In the genomic region with DNA sequence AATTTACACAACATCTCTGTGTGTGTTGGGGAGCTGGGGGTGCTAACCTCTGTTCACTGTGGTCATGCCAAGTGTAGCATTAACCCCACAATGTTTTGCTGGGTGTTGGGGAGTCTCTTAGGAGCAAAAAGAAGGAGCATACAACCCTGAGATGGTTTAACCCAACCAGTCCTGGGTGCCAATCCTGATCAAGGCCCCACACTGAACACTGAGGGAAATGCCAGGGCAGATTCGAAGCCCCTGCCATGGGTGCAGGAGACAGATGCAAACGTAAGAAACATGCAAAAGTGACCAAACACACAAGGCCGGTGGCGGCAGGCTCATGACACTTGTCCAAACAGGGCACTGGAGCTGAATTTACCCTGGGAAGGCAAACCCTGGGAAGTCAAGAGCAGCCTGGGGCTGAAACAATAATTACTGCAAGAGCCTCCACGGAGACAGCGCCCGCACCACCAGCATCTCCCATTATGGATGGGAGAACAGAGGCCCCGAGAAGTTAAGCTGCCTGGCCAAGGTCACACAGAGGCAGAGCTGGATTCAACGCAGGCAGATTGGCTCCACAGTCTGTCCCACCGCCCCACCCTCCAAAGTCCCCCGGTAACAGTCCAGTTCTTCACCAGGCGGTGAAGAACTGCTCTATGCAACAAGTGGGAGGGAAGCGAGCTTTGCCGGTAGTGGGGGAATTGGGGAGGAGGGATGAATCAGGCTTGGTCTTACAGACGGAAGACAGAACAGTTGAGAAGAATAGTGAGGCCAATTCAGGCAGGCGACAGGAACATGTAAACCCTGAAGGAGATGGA, we compare ENCODE assay signal across 15 cellular contexts. TPM values are rescaled to one million over a fixed set of nuclear protein-coding genes. Genes with fewer than 3 reads are reported as not detected.
DNase-seq lines count a peak whose midpoint lies in the region; ATAC-seq and TF ChIP-seq lines count a peak whose summit lies in the region.
"Had no signal": no experiment of that assay in that cellular context is flagged by ENCODE, and none has a peak within 500 bp of the region (broad histone marks: within the 10 kb centered on the region; RNA-seq: fewer than 3 reads in every experiment).

No MANE protein-coding gene starts in this region.

- peak overlapping the region in 8 of 59 donors; percentile 0 to 24 (median 15) for H3K4me3 ChIP-seq in dorsolateral prefrontal cortex
- no peak overlapping the region for H3K4me3 ChIP-seq in thyroid gland (replicated peaks in 1 of 3)

- peaks cover 4 to 8% of the 10 kb centered on the region in 2 donors for H3K36me3 ChIP-seq in thyroid gland

- POLR2A ChIA-PET in naive thymus-derived CD8-positive, alpha-beta T cell (lab: Charles Lee) = interaction anchor here (1.2 kb wide), 1 partner anchor 8 kb away, joined by 3 read pairs; a partner anchor contains a TSS

- H3K27me3 Mint-ChIP-seq in activated naive CD4-positive, alpha-beta T cell treated with anti-CD3 and anti-CD28 coated beads, Interleukin-2, amount 50 U/mL, for 24 hours = no peaks in the 10 kb centered on the region
- H3K27me3 Mint-ChIP-seq in naive thymus-derived CD8-positive, alpha-beta T cell = no peaks in the 10 kb centered on the region
- H3K27me3 Mint-ChIP-seq: activated CD4-positive, alpha-beta memory T cell treated with anti-CD3 and anti-CD28 coated beads, Interleukin-2, amount 10 ng/mL, durations not matched to agents 7 days and 5 days had no signal

- H3K9me3 ChIP-seq in thyroid gland = no peaks in the 10 kb centered on the region

- no peak for DNase-seq in activated naive CD4-positive, alpha-beta T cell (lab: John Stamatoyannopoulos, UW)
- DNase-seq in dorsolateral prefrontal cortex (peak in 4 of 10 donors; percentile 23 to 39 (median 28)), thyroid gland (no peak), NCI-H1105 (lab: John Stamatoyannopoulos, UW) (no peak)
- DNase-seq in naive thymus-derived CD8-positive, alpha-beta T cell = peak in 1 of 10 donors; percentile 16
- DNase-seq: activated CD4-positive, alpha-beta memory T cell treated with anti-CD3 and anti-CD28 coated beads, Interleukin-2, amount 10 ng/mL, durations not matched to agents 7 days and 5 days; amygdala; glutamatergic neuron; NCI-H1930; occipital lobe; stimulated activated CD8-positive, alpha-beta memory T cell treated with anti-CD3 and anti-CD28 coated beads, Interleukin-4, amount 100 ng/mL, for 48 hours; T-helper 9 cell had no signal

- no peak overlapping the region for H3K4me3 Mint-ChIP-seq in activated naive CD4-positive, alpha-beta T cell treated with anti-CD3 and anti-CD28 coated beads, Interleukin-2, amount 50 U/mL, for 24 hours
- H3K4me3 Mint-ChIP-seq in naive thymus-derived CD8-positive, alpha-beta T cell = peak overlapping the region in 2 of 10 donors; percentile 11 to 54
- H3K4me3 Mint-ChIP-seq: activated CD4-positive, alpha-beta memory T cell treated with anti-CD3 and anti-CD28 coated beads, Interleukin-2, amount 10 ng/mL, durations not matched to agents 7 days and 5 days had no signal

- H3K27me3 ChIP-seq in dorsolateral prefrontal cortex = no peaks in the 10 kb centered on the region
- H3K27me3 ChIP-seq in thyroid gland = no peaks in the 10 kb centered on the region

- H3K27ac ChIP-seq in dorsolateral prefrontal cortex (peak overlapping the region in 52 of 59 donors; percentile 1 to 99 (median 63)), thyroid gland (peak overlapping the region; percentile 1 to 53 (median 20))

- H3K4me1 ChIP-seq in thyroid gland = peaks cover 50 to 77% of the 10 kb centered on the region in 2 donors

- ATAC-seq in naive thymus-derived CD8-positive, alpha-beta T cell = no peak
- ATAC-seq in GM18870 (IDR thresholded peaks at IDR 0.05; ENCODE audit: unreplicated experiment) = no peak
- no peak for ATAC-seq in GM18909 (IDR thresholded peaks at IDR 0.05; ENCODE audit: poor library complexity, unreplicated experiment)

- 70 to 74% methylated on average over 16 of the region's 16 CpGs for WGBS in thyroid gland, 2 donors

- no peaks in the 10 kb centered on the region for H3K9me3 Mint-ChIP-seq in activated naive CD4-positive, alpha-beta T cell treated with anti-CD3 and anti-CD28 coated beads, Interleukin-2, amount 50 U/mL, for 24 hours
- no peaks in the 10 kb centered on the region for H3K9me3 Mint-ChIP-seq in naive thymus-derived CD8-positive, alpha-beta T cell
- H3K9me3 Mint-ChIP-seq: activated CD4-positive, alpha-beta memory T cell treated with anti-CD3 and anti-CD28 coated beads, Interleukin-2, amount 10 ng/mL, durations not matched to agents 7 days and 5 days had no signal

- H3K4me1 Mint-ChIP-seq in activated naive CD4-positive, alpha-beta T cell treated with anti-CD3 and anti-CD28 coated beads, Interleukin-2, amount 50 U/mL, for 24 hours = peaks cover 51% of the 10 kb centered on the region
- H3K4me1 Mint-ChIP-seq in naive thymus-derived CD8-positive, alpha-beta T cell = peaks cover 29 to 66% (median 58%) of the 10 kb centered on the region in 4 donors

- peak overlapping the region; percentile 48 for H3K27ac Mint-ChIP-seq in activated naive CD4-positive, alpha-beta T cell treated with anti-CD3 and anti-CD28 coated beads, Interleukin-2, amount 50 U/mL, for 24 hours
- peak overlapping the region; percentile 17 to 84 (median 72) for H3K27ac Mint-ChIP-seq in naive thymus-derived CD8-positive, alpha-beta T cell
- H3K27ac Mint-ChIP-seq: activated CD4-positive, alpha-beta memory T cell treated with anti-CD3 and anti-CD28 coated beads, Interleukin-2, amount 10 ng/mL, durations not matched to agents 7 days and 5 days had no signal

- intact Hi-C loops in dorsolateral prefrontal cortex (cut with DNase I) (no loop called here), thyroid gland (cut with DNase I) (no loop called here)

- TF ChIP-seq CTCF in dorsolateral prefrontal cortex (IDR thresholded peaks at IDR 0.05 in 54 of 56, conservative IDR thresholded peaks at IDR 0.05 in 2 of 56; ENCODE audit: low read depth in 1 of 56, partially characterized antibody in 56 of 56) (no peak), thyroid gland (IDR thresholded peaks at IDR 0.05) (no peak)

- TF ChIP-seq POLR2A in thyroid gland (IDR thresholded peaks at IDR 0.05) = no peak

- no peaks in the 10 kb centered on the region for H3K36me3 Mint-ChIP-seq in activated naive CD4-positive, alpha-beta T cell treated with anti-CD3 and anti-CD28 coated beads, Interleukin-2, amount 50 U/mL, for 24 hours
- H3K36me3 Mint-ChIP-seq in naive thymus-derived CD8-positive, alpha-beta T cell = peaks cover 0 to 30% (median 2%) of the 10 kb centered on the region in 3 donors

RNA-seq across cellular contexts. Expression of a gene that starts 8.5 kb away (rescaled TPM):
- total RNA-seq in dorsolateral prefrontal cortex = 100 to 1,000 TPM in 2 of 120 experiments, 10 to 100 TPM in 118; 18.5 to 154 (median 56.4) TPM
- 10 to 100 TPM; 56.7 to 57.8 TPM for total RNA-seq in naive thymus-derived CD8-positive, alpha-beta T cell
- 10 to 100 TPM; 45.2 to 48.2 (median 46.7) TPM for polyA plus RNA-seq in naive thymus-derived CD8-positive, alpha-beta T cell
- 10 to 100 TPM; 45.8 to 57.4 (median 52.1) TPM for total RNA-seq in thyroid gland

RNA-seq across cellular contexts. Expression of a gene that starts 32.5 kb away (rescaled TPM):
- total RNA-seq in dorsolateral prefrontal cortex (10 to 100 TPM in 2 of 120 experiments, 1 to 10 TPM in 118; 1.2 to 12.1 (median 4.6) TPM), thyroid gland (not detected)
- total RNA-seq in naive thymus-derived CD8-positive, alpha-beta T cell = not detected
- not detected for polyA plus RNA-seq in naive thymus-derived CD8-positive, alpha-beta T cell
- total RNA-seq: activated CD4-positive, alpha-beta memory T cell treated with anti-CD3 and anti-CD28 coated beads, Interleukin-2, amount 10 ng/mL, durations not matched to agents 7 days and 5 days; occipital lobe had no signal

RNA-seq across cellular contexts. Expression of a gene that starts 56.9 kb away (rescaled TPM):
- total RNA-seq in dorsolateral prefrontal cortex (100 to 1,000 TPM in 21 of 120 experiments, 10 to 100 TPM in 99; 43.1 to 113 (median 90.4) TPM), thyroid gland (100 to 1,000 TPM; 171 to 205 (median 186) TPM)
- 10 to 100 TPM; 46.0 to 46.2 TPM for total RNA-seq in naive thymus-derived CD8-positive, alpha-beta T cell
- polyA plus RNA-seq in naive thymus-derived CD8-positive, alpha-beta T cell = 100 to 1,000 TPM in 1 of 3 donors, 10 to 100 TPM in 2; 74.5 to 234 (median 81.7) TPM
